2 cellular contexts compared by ENCODE assay signal in the genomic region with DNA sequence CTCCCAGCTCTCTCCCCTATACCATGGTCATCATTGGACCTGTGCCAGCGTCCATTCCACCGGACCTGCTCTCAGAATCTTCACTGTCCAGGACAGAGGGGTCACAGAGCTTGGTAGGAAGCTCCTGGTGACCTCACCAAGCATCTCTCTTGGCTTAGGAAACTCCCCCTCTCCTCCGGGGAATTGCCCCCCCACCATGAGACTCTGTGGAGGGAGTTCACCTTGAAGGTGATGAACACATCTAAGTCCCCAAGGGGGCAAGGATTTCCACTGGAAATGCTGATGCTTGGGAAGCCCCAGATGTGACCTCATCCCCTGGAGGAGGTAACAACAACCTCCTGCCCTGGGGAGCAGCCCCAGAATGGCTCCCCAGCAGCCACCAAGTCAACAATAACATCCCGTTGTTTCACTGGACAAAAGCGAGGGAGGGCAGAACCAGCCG.
TF ChIP-seq lines count a peak whose summit lies in the region.

No MANE protein-coding gene starts in this region.

TF ChIP-seq in K562, 482 proteins besides CTCF, POLR2A, EP300 and RAD21:
- TF ChIP-seq MCM3 (IDR thresholded peaks at IDR 0.05) (no peak), HOXB6 (CRISPR knock-in tag; IDR thresholded peaks at IDR 0.05; ENCODE audit: borderline replicate concordance) (no peak), HMG20A (CRISPR knock-in tag; conservative IDR thresholded peaks at IDR 0.05) (no peak), ZNF77 (CRISPR knock-in tag; IDR thresholded peaks at IDR 0.05) (no peak), SMARCA4 (IDR thresholded peaks at IDR 0.05) (no peak), NFIC (IDR thresholded peaks at IDR 0.05) (peak; percentile 83), ZNF518B (CRISPR knock-in tag; IDR thresholded peaks at IDR 0.05) (no peak), NFE2L1 (tag; IDR thresholded peaks at IDR 0.05; ENCODE audit: borderline replicate concordance, low read depth) (no peak), ZNF764 (CRISPR knock-in tag; IDR thresholded peaks at IDR 0.05; ENCODE audit: low read depth) (no peak), CTCFL (IDR thresholded peaks at IDR 0.05; ENCODE audit: borderline replicate concordance, insufficient read depth, low read depth, low read length, poor library complexity, severe bottlenecking) (no peak), TEAD2 (tag; IDR thresholded peaks at IDR 0.05) (no peak), ZNF740 (CRISPR knock-in tag; IDR thresholded peaks at IDR 0.05) (0 out of 2 replicates have a peak, but pooled peaks have one; percentile 37), ZNF740 (tag; IDR thresholded peaks at IDR 0.05) (no peak)
TF ChIP-seq in K562: peak in this region for 2.

TF ChIP-seq in SK-N-SH, 30 proteins besides CTCF, POLR2A, EP300 and RAD21:
- TF ChIP-seq MXI1 (IDR thresholded peaks at IDR 0.05; ENCODE audit: low read depth, low read length) (no peak), FOXM1 (IDR thresholded peaks at IDR 0.05; ENCODE audit: low read depth) (no peak), SMC3 (IDR thresholded peaks at IDR 0.05; ENCODE audit: low read depth, low read length) (no peak), NFIC (IDR thresholded peaks at IDR 0.05; ENCODE audit: borderline replicate concordance) (no peak), PBX3 (IDR thresholded peaks at IDR 0.05) (no peak), GATA2 (CRISPR knock-in tag; IDR thresholded peaks at IDR 0.05) (no peak), YY1 (IDR thresholded peaks at IDR 0.05; ENCODE audit: low read depth) (no peak), RXRA (IDR thresholded peaks at IDR 0.05; ENCODE audit: borderline replicate concordance, low read depth) (no peak), FOSL2 (IDR thresholded peaks at IDR 0.05; ENCODE audit: borderline replicate concordance, low read depth) (no peak), EZH2phosphoT487 (IDR thresholded peaks at IDR 0.05; ENCODE audit: borderline replicate concordance, low read depth) (no peak), SIN3A (IDR thresholded peaks at IDR 0.05; ENCODE audit: borderline replicate concordance, low read depth, low read length) (no peak), USF1 (IDR thresholded peaks at IDR 0.05; ENCODE audit: borderline replicate concordance, low read depth) (no peak), USF2 (IDR thresholded peaks at IDR 0.05; ENCODE audit: borderline replicate concordance, low read depth, low read length) (no peak)
- TF ChIP-seq, protein P1, sequence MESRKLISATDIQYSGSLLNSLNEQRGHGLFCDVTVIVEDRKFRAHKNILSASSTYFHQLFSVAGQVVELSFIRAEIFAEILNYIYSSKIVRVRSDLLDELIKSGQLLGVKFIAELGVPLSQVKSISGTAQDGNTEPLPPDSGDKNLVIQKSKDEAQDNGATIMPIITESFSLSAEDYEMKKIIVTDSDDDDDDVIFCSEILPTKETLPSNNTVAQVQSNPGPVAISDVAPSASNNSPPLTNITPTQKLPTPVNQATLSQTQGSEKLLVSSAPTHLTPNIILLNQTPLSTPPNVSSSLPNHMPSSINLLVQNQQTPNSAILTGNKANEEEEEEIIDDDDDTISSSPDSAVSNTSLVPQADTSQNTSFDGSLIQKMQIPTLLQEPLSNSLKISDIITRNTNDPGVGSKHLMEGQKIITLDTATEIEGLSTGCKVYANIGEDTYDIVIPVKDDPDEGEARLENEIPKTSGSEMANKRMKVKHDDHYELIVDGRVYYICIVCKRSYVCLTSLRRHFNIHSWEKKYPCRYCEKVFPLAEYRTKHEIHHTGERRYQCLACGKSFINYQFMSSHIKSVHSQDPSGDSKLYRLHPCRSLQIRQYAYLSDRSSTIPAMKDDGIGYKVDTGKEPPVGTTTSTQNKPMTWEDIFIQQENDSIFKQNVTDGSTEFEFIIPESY (IDR thresholded peaks at IDR 0.05; ENCODE audit: borderline replicate concordance, low read depth), result no peak
